Comparison of ENCODE assay signal across 1 cellular context in the genomic region with DNA sequence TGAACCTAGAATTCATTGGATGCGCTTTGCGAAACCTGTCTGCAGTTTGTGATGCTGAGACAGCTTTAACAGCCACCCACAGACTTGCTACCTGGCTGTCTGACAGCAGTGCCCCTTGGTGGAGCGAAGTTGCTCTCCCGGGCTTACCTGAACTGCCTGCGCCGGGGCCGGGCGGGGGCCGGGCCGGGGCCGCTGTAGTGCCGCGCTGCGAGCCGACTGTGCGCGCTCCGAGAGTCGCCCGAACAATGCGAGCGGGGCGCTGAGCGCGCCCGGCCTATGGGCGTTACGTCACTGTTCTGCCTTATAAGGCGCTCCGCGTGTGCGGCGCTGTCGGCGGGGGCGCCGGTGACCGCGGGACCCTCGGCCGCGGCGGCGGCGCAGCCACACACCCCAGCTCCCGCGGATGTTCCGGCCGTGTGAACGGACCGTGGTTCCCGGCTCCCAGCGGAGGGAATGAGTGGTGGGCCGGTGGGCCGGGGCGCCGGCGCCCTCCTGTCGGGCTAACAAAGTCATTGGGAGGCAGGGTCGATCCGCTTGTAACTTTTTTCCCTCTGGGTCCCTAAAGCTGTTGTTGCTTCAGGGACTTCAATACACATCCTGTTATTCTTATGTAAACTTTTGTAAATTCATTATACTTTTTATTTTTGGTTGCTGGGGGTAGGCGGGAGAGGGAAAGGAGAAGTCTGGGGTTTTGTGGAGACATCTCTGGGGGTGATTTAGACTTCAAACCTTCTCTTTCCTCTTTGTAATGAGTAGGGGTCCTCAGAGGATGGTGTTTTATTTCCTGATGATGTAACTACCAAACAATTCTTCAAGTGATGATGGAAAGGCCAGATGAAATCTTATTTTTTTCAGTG.
A peak's percentile ranks its signal among the peaks of the same experiment; 100 is the strongest.
TF ChIP-seq lines count a peak whose summit lies in the region.

No MANE protein-coding gene starts in this region.

TF ChIP-seq in HepG2, 621 proteins besides CTCF, POLR2A, EP300 and RAD21 (continued from another document and continues in another):
- peak; percentile 77 for TF ChIP-seq ZBTB44 (CRISPR knock-in tag; IDR thresholded peaks at IDR 0.05)
- peak; percentile 97 for TF ChIP-seq ARNT2 (CRISPR knock-in tag; IDR thresholded peaks at IDR 0.05; ENCODE audit: low read depth)
- 0 out of 2 replicates have a peak, but pooled peaks have one; percentile 91 for TF ChIP-seq FLYWCH1 (CRISPR knock-in tag; IDR thresholded peaks at IDR 0.05)
- no peak for TF ChIP-seq RFX1 (IDR thresholded peaks at IDR 0.05)
- no peak for TF ChIP-seq MAFK (conservative IDR thresholded peaks at IDR 0.05 in 1 of 2, IDR thresholded peaks at IDR 0.05 in 1 of 2; ENCODE audit: low read length in 2 of 2)
- TF ChIP-seq, protein P1, sequence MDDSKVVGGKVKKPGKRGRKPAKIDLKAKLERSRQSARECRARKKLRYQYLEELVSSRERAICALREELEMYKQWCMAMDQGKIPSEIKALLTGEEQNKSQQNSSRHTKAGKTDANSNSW (CRISPR knock-in tag; IDR thresholded peaks at IDR 0.05; ENCODE audit: borderline replicate concordance), result no peak; the same call in 1 of the 2 replicates
- peak; percentile 81; the same call in 1 of the 2 replicates for TF ChIP-seq DNMT1 (CRISPR knock-in tag; IDR thresholded peaks at IDR 0.05)
- no peak for TF ChIP-seq TRIM24 (CRISPR knock-in tag; IDR thresholded peaks at IDR 0.05)
- TF ChIP-seq, protein P2, sequence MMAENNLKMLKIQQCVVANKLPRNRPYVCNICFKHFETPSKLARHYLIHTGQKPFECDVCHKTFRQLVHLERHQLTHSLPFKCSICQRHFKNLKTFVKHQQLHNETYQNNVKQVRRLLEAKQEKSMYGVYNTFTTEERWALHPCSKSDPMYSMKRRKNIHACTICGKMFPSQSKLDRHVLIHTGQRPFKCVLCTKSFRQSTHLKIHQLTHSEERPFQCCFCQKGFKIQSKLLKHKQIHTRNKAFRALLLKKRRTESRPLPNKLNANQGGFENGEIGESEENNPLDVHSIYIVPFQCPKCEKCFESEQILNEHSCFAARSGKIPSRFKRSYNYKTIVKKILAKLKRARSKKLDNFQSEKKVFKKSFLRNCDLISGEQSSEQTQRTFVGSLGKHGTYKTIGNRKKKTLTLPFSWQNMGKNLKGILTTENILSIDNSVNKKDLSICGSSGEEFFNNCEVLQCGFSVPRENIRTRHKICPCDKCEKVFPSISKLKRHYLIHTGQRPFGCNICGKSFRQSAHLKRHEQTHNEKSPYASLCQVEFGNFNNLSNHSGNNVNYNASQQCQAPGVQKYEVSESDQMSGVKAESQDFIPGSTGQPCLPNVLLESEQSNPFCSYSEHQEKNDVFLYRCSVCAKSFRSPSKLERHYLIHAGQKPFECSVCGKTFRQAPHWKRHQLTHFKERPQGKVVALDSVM (CRISPR knock-in tag; IDR thresholded peaks at IDR 0.05), result peak; percentile 66
- no peak for TF ChIP-seq ZKSCAN1 (IDR thresholded peaks at IDR 0.05; ENCODE audit: low read length)
- TF ChIP-seq ZNF276 (CRISPR knock-in tag; IDR thresholded peaks at IDR 0.05; ENCODE audit: low read depth), result peak; percentile 79; the same call in 1 of the 2 replicates
- peak; percentile 98 for TF ChIP-seq SALL1 (CRISPR knock-in tag; IDR thresholded peaks at IDR 0.05)
- TF ChIP-seq, protein P3, sequence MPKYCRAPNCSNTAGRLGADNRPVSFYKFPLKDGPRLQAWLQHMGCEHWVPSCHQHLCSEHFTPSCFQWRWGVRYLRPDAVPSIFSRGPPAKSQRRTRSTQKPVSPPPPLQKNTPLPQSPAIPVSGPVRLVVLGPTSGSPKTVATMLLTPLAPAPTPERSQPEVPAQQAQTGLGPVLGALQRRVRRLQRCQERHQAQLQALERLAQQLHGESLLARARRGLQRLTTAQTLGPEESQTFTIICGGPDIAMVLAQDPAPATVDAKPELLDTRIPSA (CRISPR knock-in tag; IDR thresholded peaks at IDR 0.05; ENCODE audit: borderline replicate concordance), result no peak
- no peak for TF ChIP-seq ZBTB42 (CRISPR knock-in tag; IDR thresholded peaks at IDR 0.05)
- peak; percentile 97 for TF ChIP-seq DRAP1 (CRISPR knock-in tag; IDR thresholded peaks at IDR 0.05)
- peak; percentile 45; the same call in 1 of the 2 replicates for TF ChIP-seq SOX5 (CRISPR knock-in tag; IDR thresholded peaks at IDR 0.05; ENCODE audit: borderline replicate concordance)
- TF ChIP-seq RERE (CRISPR knock-in tag; IDR thresholded peaks at IDR 0.05; ENCODE audit: low read depth), result no peak
- TF ChIP-seq, protein P4, sequence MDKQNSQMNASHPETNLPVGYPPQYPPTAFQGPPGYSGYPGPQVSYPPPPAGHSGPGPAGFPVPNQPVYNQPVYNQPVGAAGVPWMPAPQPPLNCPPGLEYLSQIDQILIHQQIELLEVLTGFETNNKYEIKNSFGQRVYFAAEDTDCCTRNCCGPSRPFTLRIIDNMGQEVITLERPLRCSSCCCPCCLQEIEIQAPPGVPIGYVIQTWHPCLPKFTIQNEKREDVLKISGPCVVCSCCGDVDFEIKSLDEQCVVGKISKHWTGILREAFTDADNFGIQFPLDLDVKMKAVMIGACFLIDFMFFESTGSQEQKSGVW (CRISPR knock-in tag; IDR thresholded peaks at IDR 0.05; ENCODE audit: borderline replicate concordance), result no peak
- TF ChIP-seq ZNF318 (CRISPR knock-in tag; IDR thresholded peaks at IDR 0.05), result 0 out of 2 replicates have a peak, but pooled peaks have one; percentile 34
- TF ChIP-seq PLRG1 (conservative IDR thresholded peaks at IDR 0.05), result no peak
- no peak for TF ChIP-seq TMF1 (CRISPR knock-in tag; IDR thresholded peaks at IDR 0.05; ENCODE audit: low read depth)
- peak; percentile 86; the same call in 1 of the 2 replicates for TF ChIP-seq ZNF333 (CRISPR knock-in tag; IDR thresholded peaks at IDR 0.05; ENCODE audit: borderline replicate concordance)
- 0 out of 2 replicates have a peak, but pooled peaks have one; percentile 69 for TF ChIP-seq JUND (CRISPR knock-in tag; IDR thresholded peaks at IDR 0.05)
- TF ChIP-seq ZMYM3 (CRISPR knock-in tag; IDR thresholded peaks at IDR 0.05), result no peak
- no peak for TF ChIP-seq TCF12 (IDR thresholded peaks at IDR 0.05)
- peak; percentile 86; the same call in 1 of the 2 replicates for TF ChIP-seq TCF12 (CRISPR knock-in tag; IDR thresholded peaks at IDR 0.05)
- 0 out of 2 replicates have a peak, but pooled peaks have one; percentile 26 for TF ChIP-seq ETV6 (CRISPR knock-in tag; conservative IDR thresholded peaks at IDR 0.05)
- TF ChIP-seq MXI1 (IDR thresholded peaks at IDR 0.05; ENCODE audit: borderline replicate concordance, low read depth, low read length), result peak; percentile 81; the same call in 1 of the 3 replicates
